Comparison of ENCODE assay signal across 9 cellular contexts in the genomic region with DNA sequence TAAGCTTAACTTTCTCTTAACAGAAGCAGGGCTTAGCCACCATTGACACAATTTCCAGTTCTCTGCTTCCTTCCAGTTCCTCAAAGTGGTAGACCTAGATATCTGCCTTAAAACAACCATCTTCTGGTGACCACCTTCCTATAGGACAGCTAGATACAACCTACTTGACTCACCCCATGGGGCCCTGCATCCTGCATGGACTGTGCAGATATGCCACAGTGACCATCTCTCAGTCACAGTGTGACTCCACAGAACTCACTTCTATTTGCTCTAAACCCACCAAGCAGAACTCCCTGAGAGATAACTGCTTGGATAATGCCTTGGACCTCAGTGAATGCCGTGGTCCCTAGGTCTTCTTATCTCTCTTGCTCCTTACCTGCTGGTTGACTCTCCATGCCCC.
"Had no signal": no experiment of that assay in that cellular context is flagged by ENCODE, and none has a peak within 500 bp of the region (broad histone marks: within the 10 kb centered on the region; RNA-seq: fewer than 3 reads in every experiment).

No MANE protein-coding gene starts in this region.

- ATAC-seq: GM23338, HCT116 had no signal

- H3K27ac ChIP-seq: GM23248 had no signal

- DNase-seq: GM23248, GOT3, H7, H9, HCEC 1CT, HFFc6 had no signal

- H3K4me3 ChIP-seq: GM23248, GM23338, HAP-1 had no signal
